ENCODE assay signal across 1 cellular context in genomic region chr4:123380728-123381716, GRCh38.
TF ChIP-seq lines count a peak whose summit lies in the region.

No MANE protein-coding gene starts in this region.

TF ChIP-seq in SK-N-SH treated with all-trans-retinoic acid at 6 μM for 48 hours, 23 proteins besides CTCF, POLR2A, EP300 and RAD21 (continued from another document):
- no peak for TF ChIP-seq POU6F1 (CRISPR knock-in tag; IDR thresholded peaks at IDR 0.05; ENCODE audit: borderline replicate concordance, low read depth)
